ENCODE assay signal across 21 cellular contexts in the genomic region with DNA sequence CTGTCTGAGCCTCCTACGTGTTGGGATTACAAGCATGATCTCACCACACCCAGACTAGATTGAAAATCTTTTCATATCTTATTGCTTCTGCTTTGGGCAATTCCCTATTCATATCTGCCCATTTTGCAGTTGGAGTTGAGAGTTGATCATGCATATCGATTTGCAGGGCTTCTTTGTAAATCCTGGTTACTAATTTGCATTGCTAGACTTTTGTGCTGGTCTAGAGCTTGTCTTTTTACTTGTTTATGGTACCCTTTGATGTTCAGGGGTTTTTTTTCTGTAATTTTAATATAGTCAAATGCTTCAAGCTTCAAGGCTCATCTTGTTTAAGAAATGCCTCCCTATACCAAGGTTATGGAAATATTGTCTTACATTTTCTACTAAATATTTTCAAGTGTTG.
"Had no signal": no experiment of that assay in that cellular context is flagged by ENCODE, and none has a peak within 500 bp of the region (broad histone marks: within the 10 kb centered on the region; RNA-seq: fewer than 3 reads in every experiment).

No MANE protein-coding gene starts in this region.

- H3K4me3 Mint-ChIP-seq: IgD-negative memory B cell had no signal

- H3K27me3 Mint-ChIP-seq: IgD-negative memory B cell had no signal

- H3K9me3 Mint-ChIP-seq: IgD-negative memory B cell had no signal

- H3K9me3 ChIP-seq: Peyer's patch, SJCRH30 had no signal

- ATAC-seq: K562, PC-3, Right ventricle myocardium inferior, SK-N-SH treated with all-trans-retinoic acid at 6 μM for 48 hours had no signal

- H3K36me3 Mint-ChIP-seq: IgD-negative memory B cell had no signal

- DNase-seq: Kasumi-1, MM.1S, NCI-H1092 treated with DMSO at 0.1 percent for 48 hours, NCI-H1436, NCI-H187, NCI-H2029, NCI-H2081 treated with DMSO at 0.1 percent for 48 hours, NCI-H2171, NCI-H226, NCI-H446, NCI-H510A, NCI-H524 treated with DMSO at 0.1 percent for 48 hours, NCI-H748 treated with DMSO at 0.1 percent for 48 hours, PC-3, Peyer's patch, SHP77 treated with DMSO at 0.1 percent for 48 hours, SJCRH30 had no signal
